In genomic region chr3:171088984-171089754, GRCh38 we compare ENCODE assay signal across 8 cellular contexts.
A peak's percentile ranks its signal among the peaks of the same experiment; 100 is the strongest.
DNase-seq lines count a peak whose midpoint lies in the region; ATAC-seq lines count a peak whose summit lies in the region.

No MANE protein-coding gene starts in this region.

- ATAC-seq in stimulated activated memory B cell treated with anti-CD40 and anti-IgM and Interleukin-4, amounts not matched to agents 10 μg/mL and 1 μg/mL and 100 μg/mL, for 72 hours = peak; percentile 35
- ATAC-seq in GM21576 (IDR thresholded peaks at IDR 0.05; ENCODE audit: unreplicated experiment) = no peak

- DNase-seq in NCI-H2227 (lab: John Stamatoyannopoulos, UW; ENCODE audit: unreplicated experiment) (peak; percentile 9), NCI-H2227 treated with DMSO at 0.1 percent for 48 hours (lab: John Stamatoyannopoulos, UW) (no peak), RPMI7951 (ENCODE audit: low read depth) (peak; percentile 93), glomerular endothelial cell (ENCODE audit: extremely low read depth, low read depth, low spot score) (peak; percentile 29)
- DNase-seq in activated T-cell treated with anti-CD3 and anti-CD28 coated beads, Interleukin-2, amount 50 U/mL, for 48 hours = no peak
- no peak for DNase-seq in activated T-cell treated with anti-CD3 and anti-CD28 coated beads, Interleukin-2, amount 50 U/mL, for 24 hours

- H3K27ac Mint-ChIP-seq in stimulated activated memory B cell treated with anti-CD40 and anti-IgM and Interleukin-4, amounts not matched to agents 10 μg/mL and 1 μg/mL and 100 μg/mL, for 72 hours = no peak overlapping the region
- no peak overlapping the region for H3K27ac Mint-ChIP-seq in activated T-cell treated with anti-CD3 and anti-CD28 coated beads, Interleukin-2, amount 50 U/mL, for 24 hours

- H3K4me3 Mint-ChIP-seq in stimulated activated memory B cell treated with anti-CD40 and anti-IgM and Interleukin-4, amounts not matched to agents 10 μg/mL and 1 μg/mL and 100 μg/mL, for 72 hours = no peak overlapping the region
- H3K4me3 Mint-ChIP-seq in activated T-cell treated with anti-CD3 and anti-CD28 coated beads, Interleukin-2, amount 50 U/mL, for 24 hours = no peak overlapping the region

- no peaks in the 10 kb centered on the region for H3K9me3 Mint-ChIP-seq in stimulated activated memory B cell treated with anti-CD40 and anti-IgM and Interleukin-4, amounts not matched to agents 10 μg/mL and 1 μg/mL and 100 μg/mL, for 72 hours
- no peaks in the 10 kb centered on the region for H3K9me3 Mint-ChIP-seq in activated T-cell treated with anti-CD3 and anti-CD28 coated beads, Interleukin-2, amount 50 U/mL, for 24 hours

- H3K36me3 Mint-ChIP-seq in stimulated activated memory B cell treated with anti-CD40 and anti-IgM and Interleukin-4, amounts not matched to agents 10 μg/mL and 1 μg/mL and 100 μg/mL, for 72 hours = no peaks in the 10 kb centered on the region
- peaks cover 81% of the 10 kb centered on the region for H3K36me3 Mint-ChIP-seq in activated T-cell treated with anti-CD3 and anti-CD28 coated beads, Interleukin-2, amount 50 U/mL, for 24 hours (ENCODE audit: low read depth)

- H3K4me1 Mint-ChIP-seq in stimulated activated memory B cell treated with anti-CD40 and anti-IgM and Interleukin-4, amounts not matched to agents 10 μg/mL and 1 μg/mL and 100 μg/mL, for 72 hours = no peaks in the 10 kb centered on the region
- peaks cover 4% of the 10 kb centered on the region for H3K4me1 Mint-ChIP-seq in activated T-cell treated with anti-CD3 and anti-CD28 coated beads, Interleukin-2, amount 50 U/mL, for 24 hours (ENCODE audit: low read depth)

- no peaks in the 10 kb centered on the region for H3K27me3 Mint-ChIP-seq in stimulated activated memory B cell treated with anti-CD40 and anti-IgM and Interleukin-4, amounts not matched to agents 10 μg/mL and 1 μg/mL and 100 μg/mL, for 72 hours
- no peaks in the 10 kb centered on the region for H3K27me3 Mint-ChIP-seq in activated T-cell treated with anti-CD3 and anti-CD28 coated beads, Interleukin-2, amount 50 U/mL, for 24 hours

Comparison
In these comparisons a context has a peak if more than half of its experiments do, and no peak if none do; other contexts are left out.
1. DNase-seq: peak in NCI-H2227 (single experiment), RPMI7951 (single experiment) and glomerular endothelial cell (single experiment); none in NCI-H2227 treated with DMSO at 0.1 percent for 48 hours (single experiment), activated T-cell treated with anti-CD3 and anti-CD28 coated beads, Interleukin-2, amount 50 U/mL, for 48 hours (0 of 2) and activated T-cell treated with anti-CD3 and anti-CD28 coated beads, Interleukin-2, amount 50 U/mL, for 24 hours (single experiment).